29 cellular contexts compared by ENCODE assay signal in the genomic region with DNA sequence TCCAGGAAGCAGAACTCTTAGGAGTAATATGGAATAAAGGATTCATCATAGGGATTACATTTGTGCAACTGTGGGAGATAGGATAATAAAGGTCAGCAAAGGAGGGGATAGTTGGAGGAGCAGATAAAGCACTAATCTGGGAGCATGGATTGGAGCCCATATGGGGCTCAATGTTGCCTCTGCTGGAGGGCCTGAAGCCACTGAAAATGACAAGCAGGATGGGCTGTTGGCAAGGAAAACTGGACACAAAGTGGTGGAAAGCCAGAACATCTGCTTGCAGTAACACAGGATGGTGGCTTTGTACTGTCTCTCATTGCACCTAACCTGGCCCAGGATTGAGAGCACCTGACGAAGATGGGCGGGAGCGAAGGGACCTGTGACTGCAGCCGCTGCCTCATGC. TPM values are rescaled to one million over a fixed set of nuclear protein-coding genes. Genes with fewer than 3 reads are reported as not detected.
DNase-seq lines count a peak whose midpoint lies in the region; ATAC-seq, FAIRE-seq and TF ChIP-seq lines count a peak whose summit lies in the region.
"Had no signal": no experiment of that assay in that cellular context is flagged by ENCODE, and none has a peak within 500 bp of the region (broad histone marks: within the 10 kb centered on the region; RNA-seq: fewer than 3 reads in every experiment).

No MANE protein-coding gene starts in this region.

- TF ChIP-seq POLR2A in K562 (conservative IDR thresholded peaks at IDR 0.05) = no peak

- FAIRE-seq in K562 (lab: Jason Lieb, UNC) (peak; percentile 67), pancreas (lab: Jason Lieb, UNC) (no peak), HTR-8/SVneo (lab: Jason Lieb, UNC) (no peak)

- no peak overlapping the region for H3K14ac ChIP-seq in H9 (ENCODE audit: insufficient read depth, low read length)

- H3K27ac ChIP-seq in H9 (ENCODE audit: insufficient read length, low read depth, low read length) (no peak overlapping the region), K562 (ENCODE audit: extremely low read depth, low read depth, low read length) (no peak overlapping the region), neural progenitor cell (no peak overlapping the region), pancreas (no peak overlapping the region)
- H3K27ac ChIP-seq: left ventricle myocardium inferior, stomach, thyroid gland had no signal

- H4K20me1 ChIP-seq in H9 (ENCODE audit: control insufficient read depth, insufficient read depth, insufficient read length) (no peaks in the 10 kb centered on the region), K562 (replicated peaks; ENCODE audit: control insufficient read depth, insufficient read depth, low read length) (no peaks in the 10 kb centered on the region), neural progenitor cell (ENCODE audit: low read depth) (no peaks in the 10 kb centered on the region)

- H3K36me3 Mint-ChIP-seq in H9 (ENCODE audit: insufficient read depth in 1 of 3, low read depth in 3 of 3) (no peaks in the 10 kb centered on the region), neural progenitor cell (no peaks in the 10 kb centered on the region)

- no peak overlapping the region for H4K91ac ChIP-seq in H9 (ENCODE audit: insufficient read length, low read depth, low read length)

- H3K4me2 ChIP-seq in H9 (ENCODE audit: insufficient read depth, insufficient read length, low read length) (no peak overlapping the region), K562 (ENCODE audit: insufficient read depth, low read length) (no peak overlapping the region), neural progenitor cell (no peak overlapping the region)
- H3K4me2 ChIP-seq: smooth muscle cell had no signal

- 0 out of 4 replicates have a peak, but pooled peaks of 1 of the 2 experiments have one; percentile 21 for TF ChIP-seq RAD21 in K562 (CRISPR knock-in tag; conservative IDR thresholded peaks at IDR 0.05 in 1 of 2, IDR thresholded peaks at IDR 0.05 in 1 of 2)

- H3K4me1 Mint-ChIP-seq in H9 (no peaks in the 10 kb centered on the region), neural progenitor cell (peaks cover 6% of the 10 kb centered on the region)

- H4K5ac ChIP-seq in H9 (ENCODE audit: insufficient read length, low read depth, low read length) = no peak overlapping the region

- peaks cover 0 to 5% of the 10 kb centered on the region in 2 experiments; a peak in 1 of 5 replicates for H3K9me3 Mint-ChIP-seq in H9
- H3K9me3 Mint-ChIP-seq in neural progenitor cell = peaks cover 4% of the 10 kb centered on the region

- H3K23me2 ChIP-seq in H9 (ENCODE audit: insufficient read length, low read depth, low read length, poor library complexity, severe bottlenecking) = no peaks in the 10 kb centered on the region

- H3K4me1 ChIP-seq in H9 (ENCODE audit: insufficient read depth, low read length) = no peaks in the 10 kb centered on the region
- H3K4me1 ChIP-seq in K562 (replicated peaks in 1 of 2; ENCODE audit: control insufficient read depth in 2 of 2, insufficient read depth in 2 of 2, low read length in 2 of 2) = no peaks in the 10 kb centered on the region; a peak in 1 of 5 replicates
- peaks cover 11% of the 10 kb centered on the region for H3K4me1 ChIP-seq in neural progenitor cell
- no peaks in the 10 kb centered on the region for H3K4me1 ChIP-seq in pancreas
- H3K4me1 ChIP-seq: left ventricle myocardium inferior, stomach, thyroid gland had no signal

- intact Hi-C loops in K562 (cut with micrococcal nuclease) (no loop called here), pancreas (cut with DNase I) (no loop called here)

- H3K27me3 Mint-ChIP-seq in H9 (ENCODE audit: low read depth) (peaks cover 6% of the 10 kb centered on the region), neural progenitor cell (ENCODE audit: insufficient read depth, low read depth) (peaks cover 11% of the 10 kb centered on the region)

- no peak overlapping the region for H3K4me3 ChIP-seq in K562
- H3K4me3 ChIP-seq in neural progenitor cell = no peak overlapping the region
- no peak overlapping the region for H3K4me3 ChIP-seq in pancreas
- H3K4me3 ChIP-seq: left ventricle myocardium inferior, smooth muscle cell, stomach, thyroid gland had no signal

- H3F3A ChIP-seq in neural progenitor cell (ENCODE audit: low read depth) = no peaks in the 10 kb centered on the region

- H3K79me2 ChIP-seq in H9 (ENCODE audit: insufficient read depth, low read length) = no peaks in the 10 kb centered on the region
- H3K79me2 ChIP-seq in K562 (ENCODE audit: control insufficient read depth, insufficient read depth, low read length) = no peaks in the 10 kb centered on the region
- H3K79me2 ChIP-seq in neural progenitor cell (ENCODE audit: low read depth) = no peaks in the 10 kb centered on the region

- no peaks in the 10 kb centered on the region for H3K79me1 ChIP-seq in H9 (ENCODE audit: insufficient read depth, low read depth, low read length, poor library complexity, severe bottlenecking)

- no CpG with 5 or more reads among the region's 4 CpGs for WGBS in H9 (ENCODE audit: extremely low coverage, insufficient read length, low lambda C conversion rate)
- 95% methylated on average over 4 of the region's 4 CpGs for WGBS in K562 (ENCODE audit: insufficient coverage, low coverage, missing lambda C conversion rate)
- WGBS in pancreas, 2 donors = 96 to 97% methylated on average over 4 of the region's 4 CpGs

- no peak overlapping the region for H2BK20ac ChIP-seq in H9 (ENCODE audit: low read depth, low read length, poor library complexity, severe bottlenecking)

- no peaks in the 10 kb centered on the region for H3K9me3 ChIP-seq in H9 (ENCODE audit: control insufficient read depth, low read depth, low read length)
- no peaks in the 10 kb centered on the region for H3K9me3 ChIP-seq in K562 (replicated peaks; ENCODE audit: control insufficient read depth, insufficient read depth, low read depth, low read length)
- no peaks in the 10 kb centered on the region for H3K9me3 ChIP-seq in neural progenitor cell (ENCODE audit: low read depth)
- no peaks in the 10 kb centered on the region for H3K9me3 ChIP-seq in pancreas
- H3K9me3 ChIP-seq: stomach, thyroid gland had no signal

- no peak overlapping the region for H2AK5ac ChIP-seq in H9 (ENCODE audit: insufficient read length, low read length)

- no peak overlapping the region for H3K4ac ChIP-seq in H9 (ENCODE audit: low read depth, low read length)

- H2BK12ac ChIP-seq in H9 (ENCODE audit: insufficient read length, low read depth, low read length) = no peak overlapping the region

- no TSS peak for BruUV-seq in K562 (replicated peaks; lab: Mats Ljungman, UMichigan)

- no peak overlapping the region for H2BK120ac ChIP-seq in H9 (ENCODE audit: low read depth, low read length, poor library complexity, severe bottlenecking)

- TF ChIP-seq CTCF in H9 (conservative IDR thresholded peaks at IDR 0.05) (peak; percentile 43; the same call in 2 of the 3 replicates), K562 (IDR thresholded peaks at IDR 0.05 in 2 of 3, conservative IDR thresholded peaks at IDR 0.05 in 1 of 3; ENCODE audit: insufficient read depth in 2 of 3, low read depth in 1 of 3, low read length in 3 of 3) (peak; percentile 16 to 30 (median 18); a peak in 1 of 6 replicates), neural progenitor cell (IDR thresholded peaks at IDR 0.05) (peak; percentile 36), pancreas (IDR thresholded peaks at IDR 0.05) (no peak)

- H3K9ac ChIP-seq in H9 (ENCODE audit: extremely low read depth, insufficient read length, low read length) (no peak overlapping the region), K562 (ENCODE audit: insufficient read depth in 1 of 2, low read depth in 2 of 2, low read length in 2 of 2) (0 out of 4 replicates have a peak overlapping the region, but pooled peaks of 1 of the 2 experiments have one; percentile 29), neural progenitor cell (no peak overlapping the region)

- POLR2A ChIA-PET in K562 (lab: Yijun Ruan, JAX) = no interaction called here

- no peak overlapping the region for H3K23ac ChIP-seq in H9 (ENCODE audit: insufficient read length, low read depth, low read length)

- no peak overlapping the region for H3K27ac Mint-ChIP-seq in H9
- H3K27ac Mint-ChIP-seq in neural progenitor cell = no peak overlapping the region

- H3K18ac ChIP-seq in H9 (ENCODE audit: insufficient read length, low read depth, low read length) = no peak overlapping the region

- H2AFZ ChIP-seq in H9 (ENCODE audit: low read length) = no peak overlapping the region
- peak overlapping the region; percentile 35; the same call in 1 of the 2 replicates for H2AFZ ChIP-seq in K562 (ENCODE audit: low read depth, low read length)
- H2AFZ ChIP-seq in neural progenitor cell (replicated peaks) = peak overlapping the region; percentile 76

- CTCF ChIA-PET in K562 (lab: Yijun Ruan, JAX; ENCODE audit: low intra/inter-chr PET ratio) = interaction anchor here (0.7 kb wide), 1 partner anchor 307 kb away, joined by 3 read pairs; no protein-coding TSS in a partner anchor

- H4K8ac ChIP-seq in H9 (replicated peaks; ENCODE audit: insufficient read length, low read depth, low read length) = no peak overlapping the region

- H2BK5ac ChIP-seq in H9 (ENCODE audit: insufficient read length, low read length) = no peak overlapping the region

- H3K36me3 ChIP-seq in K562 (ENCODE audit: control insufficient read depth, insufficient read depth, low read length) (no peaks in the 10 kb centered on the region), neural progenitor cell (no peaks in the 10 kb centered on the region), pancreas (no peaks in the 10 kb centered on the region)
- H3K36me3 ChIP-seq: left ventricle myocardium inferior, stomach, thyroid gland had no signal

- H3K4me3 Mint-ChIP-seq in H9 (no peak overlapping the region), neural progenitor cell (no peak overlapping the region)

- H3T11ph ChIP-seq in H9 (ENCODE audit: low read length) = no peak overlapping the region

- H3K27me3 ChIP-seq in H9 (ENCODE audit: insufficient read depth, low read length) (no peaks in the 10 kb centered on the region), K562 (ENCODE audit: control insufficient read depth in 2 of 2, insufficient read depth in 2 of 2, low read length in 2 of 2) (no peaks in the 10 kb centered on the region), neural progenitor cell (no peaks in the 10 kb centered on the region), pancreas (peaks cover 0 to 6% (median 0%) of the 10 kb centered on the region in 4 donors)
- H3K27me3 ChIP-seq: stomach, thyroid gland had no signal

- no peak overlapping the region for H3K56ac ChIP-seq in H9 (ENCODE audit: insufficient read length, low read depth, low read length)

- in situ Hi-C loops in K562 (cut with MboI) = no loop called here

- no peaks in the 10 kb centered on the region for H3K9me1 ChIP-seq in K562 (ENCODE audit: control insufficient read depth, insufficient read depth, low read length)

- no peak overlapping the region for H2BK15ac ChIP-seq in H9 (ENCODE audit: low read depth, low read length)

- ATAC-seq in K562 (peak; percentile 71), pancreas (no peak), HG03432 (IDR thresholded peaks at IDR 0.05; ENCODE audit: unreplicated experiment) (no peak)
- ATAC-seq: activated CD4-positive, CD25-positive, alpha-beta regulatory T cell treated with anti-CD3 and anti-CD28 coated beads, Interleukin-2, amount 50 U/mL, for 24 hours had no signal

- no peak for TF ChIP-seq EP300 in K562 (IDR thresholded peaks at IDR 0.05; ENCODE audit: low read length)

- DNase-seq in DMS53 (lab: John Stamatoyannopoulos, UW) (peak; percentile 23), DMS53 treated with DMSO at 0.1 percent for 48 hours (lab: John Stamatoyannopoulos, UW; ENCODE audit: unreplicated experiment) (no peak), H9 (no peak), K562 (ENCODE audit: extremely low read depth in 1 of 4, low spot score in 3 of 4) (peak in 1 of 4 experiments; percentile 25), neural progenitor cell (ENCODE audit: low spot score) (peak; percentile 22), pancreas (no peak), HTR-8/SVneo (ENCODE audit: insufficient read length, low spot score) (no peak)
- DNase-seq: 8988T; activated CD4-positive, alpha-beta T cell treated with anti-CD3 and anti-CD28 coated beads, Interleukin-2, amount 50 U/mL, for 48 hours; activated naive CD4-positive, alpha-beta T cell treated with Interleukin-2 at 50 U/mL for 16 hours; cerebellar nuclear complex; DMS79 treated with DMSO at 0.1 percent for 48 hours; glutamatergic neuron; GOT3; islet precursor cell; KG1; left ventricle myocardium inferior; NCI-H1436; NCI-H510A treated with DMSO at 0.1 percent for 48 hours; nucleus accumbens; stimulated activated CD4-positive, alpha-beta T cell treated with anti-CD3 and anti-CD28 coated beads, Interleukin-1b, Interleukin-23, amount 100 ng/mL, for 48 hours; stomach; T-helper 1 cell; thyroid gland had no signal

RNA-seq across cellular contexts. Expression of a gene that starts 15.0 kb away (rescaled TPM):
- total RNA-seq in H9 (2021) (2.4 and 5.1 TPM in 2 replicates), K562 (2014; rRNA removed) (50.7 and 51.3 TPM in 2 replicates), K562 (2014; rRNA removed; fragmentation: Illumina TruSeq; extraction: Trizol) (78.6 and 80.1 TPM in 2 replicates), K562 (2015; rRNA removed; fragmentation: Illumina TruSeq; extraction: Trizol) (77.5 and 85.9 TPM in 2 replicates), K562 (2021) (69.4 and 82.0 TPM in 2 replicates), neural progenitor cell (ENCODE audit: low replicate concordance) (13.6 and 16.3 TPM in 2 replicates), pancreas (10 to 100 TPM; 27.9 to 43.0 (median 34.6) TPM)
- total RNA-seq in K562 (2011; cell fraction: chromatin; rRNA removed; ENCODE audit: low replicate concordance) = 36.2 and 67.3 TPM in 2 replicates
- total RNA-seq in K562 (2011; cell fraction: nucleolus; rRNA removed) = 25.8 and 35.8 TPM in 2 replicates
- 39.6 and 49.1 TPM in 2 replicates for total RNA-seq in K562 (2011; cell fraction: nucleoplasm; rRNA removed)
- polyA plus RNA-seq in K562 (2011; rRNA removed) (69.1 and 79.2 TPM in 2 replicates), K562 (2014; fragmentation: Illumina TruSeq; extraction: Trizol) (63.2 and 70.3 TPM in 2 replicates), K562 (2014; fragmentation: Nextera tagmentation; extraction: Ambion mirVana) (100 to 1,000 TPM; 216 to 217 TPM), K562 (2014; rRNA removed) (72.5 and 80.5 TPM in 2 replicates), pancreas (10 to 100 TPM; 47.6 to 60.4 TPM)
- polyA plus RNA-seq in K562 (2011; cell fraction: cytosol; rRNA removed) = 16.4 and 26.1 TPM in 2 replicates
- polyA plus RNA-seq in K562 (2011; cell fraction: nucleus; rRNA removed) = 51.2 and 103 TPM in 2 replicates
- polyA plus RNA-seq in K562 (2012) = 79.7 and 98.3 TPM in 2 replicates
- 19.3 and 21.8 TPM in 2 replicates for polyA minus RNA-seq in K562 (2011; rRNA and poly(A)+ RNA removed)
- 2.6 and 3.9 TPM in 2 replicates for polyA minus RNA-seq in K562 (2011; cell fraction: cytosol; rRNA and poly(A)+ RNA removed)
- polyA minus RNA-seq in K562 (2011; cell fraction: nucleus; rRNA and poly(A)+ RNA removed) = 23.8 and 53.2 TPM in 2 replicates

RNA-seq across cellular contexts. Expression of a gene that starts 19.7 kb away (rescaled TPM):
- total RNA-seq in H9 (2021) (5.3 and 6.8 TPM in 2 replicates), K562 (2014; rRNA removed) (55.4 and 56.3 TPM in 2 replicates), K562 (2014; rRNA removed; fragmentation: Illumina TruSeq; extraction: Trizol) (91.5 and 95.1 TPM in 2 replicates), K562 (2015; rRNA removed; fragmentation: Illumina TruSeq; extraction: Trizol) (96.4 and 103 TPM in 2 replicates), K562 (2021) (73.8 and 82.1 TPM in 2 replicates), neural progenitor cell (ENCODE audit: low replicate concordance) (39.9 and 59.1 TPM in 2 replicates), pancreas (10 to 100 TPM; 15.8 to 33.9 (median 24.0) TPM)
- total RNA-seq in K562 (2011; cell fraction: chromatin; rRNA removed; ENCODE audit: low replicate concordance) = 33.8 and 136 TPM in 2 replicates
- total RNA-seq in K562 (2011; cell fraction: nucleolus; rRNA removed) = 16.8 and 23.9 TPM in 2 replicates
- 36.0 and 42.4 TPM in 2 replicates for total RNA-seq in K562 (2011; cell fraction: nucleoplasm; rRNA removed)
- polyA plus RNA-seq in K562 (2011; rRNA removed) (66.4 and 70.8 TPM in 2 replicates), K562 (2014; fragmentation: Illumina TruSeq; extraction: Trizol) (64.2 and 84.2 TPM in 2 replicates), K562 (2014; fragmentation: Nextera tagmentation; extraction: Ambion mirVana) (10 to 100 TPM; 21.4 to 30.0 TPM), K562 (2014; rRNA removed) (62.7 TPM in 2 replicates), pancreas (10 to 100 TPM; 10.6 to 25.1 TPM)
- 33.3 and 41.2 TPM in 2 replicates for polyA plus RNA-seq in K562 (2011; cell fraction: cytosol; rRNA removed)
- polyA plus RNA-seq in K562 (2011; cell fraction: nucleus; rRNA removed) = 77.4 and 118 TPM in 2 replicates
- 63.7 and 89.6 TPM in 2 replicates for polyA plus RNA-seq in K562 (2012)
- polyA minus RNA-seq in K562 (2011; rRNA and poly(A)+ RNA removed) = 117 and 139 TPM in 2 replicates
- polyA minus RNA-seq in K562 (2011; cell fraction: cytosol; rRNA and poly(A)+ RNA removed) = 33.7 and 33.9 TPM in 2 replicates
- 23.8 and 55.0 TPM in 2 replicates for polyA minus RNA-seq in K562 (2011; cell fraction: nucleus; rRNA and poly(A)+ RNA removed)

RNA-seq across cellular contexts. Expression of a gene that starts 44.1 kb away (rescaled TPM):
- total RNA-seq in H9 (2021) (0.24 and 0.29 TPM in 2 replicates), K562 (2014; rRNA removed) (3.5 and 4.2 TPM in 2 replicates), K562 (2014; rRNA removed; fragmentation: Illumina TruSeq; extraction: Trizol) (11.8 and 12.7 TPM in 2 replicates), K562 (2015; rRNA removed; fragmentation: Illumina TruSeq; extraction: Trizol) (8.1 and 12.0 TPM in 2 replicates), K562 (2021) (6.6 and 7.5 TPM in 2 replicates), neural progenitor cell (ENCODE audit: low replicate concordance) (0.71 and 2.3 TPM in 2 replicates), pancreas (under 1 TPM in 5 of 6 donors, not detected in 1; 0.08 to 0.47 (median 0.34) TPM)
- 7.9 and 17.0 TPM in 2 replicates for total RNA-seq in K562 (2011; cell fraction: chromatin; rRNA removed; ENCODE audit: low replicate concordance)
- 2.3 and 5.8 TPM in 2 replicates for total RNA-seq in K562 (2011; cell fraction: nucleolus; rRNA removed)
- total RNA-seq in K562 (2011; cell fraction: nucleoplasm; rRNA removed) = 11.3 and 23.9 TPM in 2 replicates
- polyA plus RNA-seq in K562 (2011; rRNA removed) (0.30 and 4.7 TPM in 2 replicates), K562 (2014; fragmentation: Illumina TruSeq; extraction: Trizol) (12.9 and 15.7 TPM in 2 replicates), K562 (2014; fragmentation: Nextera tagmentation; extraction: Ambion mirVana) (10 to 100 TPM; 17.5 to 23.1 TPM), K562 (2014; rRNA removed) (10.5 and 11.2 TPM in 2 replicates), pancreas (1 to 10 TPM in 1 of 2 donors, under 1 TPM in 1; 0.53 to 1.3 TPM)
- polyA plus RNA-seq in K562 (2011; cell fraction: cytosol; rRNA removed) = 0.09 and 0.92 TPM in 2 replicates
- 0.55 and 2.5 TPM in 2 replicates for polyA plus RNA-seq in K562 (2011; cell fraction: nucleus; rRNA removed)
- polyA plus RNA-seq in K562 (2012) = 8.6 and 28.1 TPM in 2 replicates
- polyA minus RNA-seq in K562 (2011; rRNA and poly(A)+ RNA removed) = 0.12 and 2.5 TPM in 2 replicates
- polyA minus RNA-seq in K562 (2011; cell fraction: cytosol; rRNA and poly(A)+ RNA removed) = 1.0 TPM in 1 of 2 replicates, not detected in the other
- polyA minus RNA-seq in K562 (2011; cell fraction: nucleus; rRNA and poly(A)+ RNA removed) = 0.33 and 3.5 TPM in 2 replicates
- total RNA-seq: HT1080, left ventricle myocardium inferior, smooth muscle cell, stomach had no signal
- polyA plus RNA-seq: BJ, stomach had no signal

Comparison
In these comparisons a context has a peak if more than half of its experiments do, and no peak if none do; other contexts are left out.
1. DNase-seq: peak in DMS53 (single experiment) and neural progenitor cell (single experiment); none in DMS53 treated with DMSO at 0.1 percent for 48 hours (single experiment), H9 (single experiment), pancreas (0 of 6) and HTR-8/SVneo (single experiment).
2. CTCF ChIP-seq: peak in H9 (single experiment), K562 (3 of 3) and neural progenitor cell (single experiment); none in pancreas (0 of 4).